In the genomic region with DNA sequence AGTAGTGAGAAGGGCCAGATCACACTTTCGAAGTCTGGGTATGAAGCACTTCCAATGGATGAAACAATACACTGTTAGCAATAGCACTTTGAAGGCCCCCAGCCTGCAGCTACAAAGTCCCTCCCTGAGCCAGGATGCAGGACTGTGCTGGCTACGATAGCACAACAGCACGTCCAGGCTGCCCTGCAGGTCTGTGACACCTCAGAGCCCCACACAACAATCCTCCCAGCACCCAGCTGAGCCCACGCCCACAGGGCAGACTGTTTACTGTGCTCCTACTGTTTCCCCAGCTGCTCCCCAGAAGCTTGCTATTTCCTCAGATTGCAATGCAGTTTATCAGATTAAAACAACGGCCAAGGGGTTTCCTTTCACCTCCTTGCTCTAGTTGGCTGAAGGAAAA, we compare ENCODE assay signal across 20 cellular contexts.
"Had no signal": no experiment of that assay in that cellular context is flagged by ENCODE, and none has a peak within 500 bp of the region (broad histone marks: within the 10 kb centered on the region; RNA-seq: fewer than 3 reads in every experiment).

No MANE protein-coding gene starts in this region.

- H3K4me3 Mint-ChIP-seq: activated CD4-positive, alpha-beta memory T cell treated with anti-CD3 and anti-CD28 coated beads for 36 hours; activated naive CD4-positive, alpha-beta T cell treated with anti-CD3 and anti-CD28 coated beads, Interleukin-2, amount 50 U/mL, for 24 hours; activated naive CD8-positive, alpha-beta T cell treated with anti-CD3 and anti-CD28 coated beads, Interleukin-2, amount 50 U/mL, for 24 hours; activated T-helper 1 cell treated with anti-CD3 and anti-CD28 coated beads, Interleukin-12 subunit alpha, Interleukin-12 subunit beta, Interleukin-2, Interleukin-4 antibody, amounts not matched to agents 30 ng/mL and 10 ng/mL and 1 ng/mL, durations not matched to agents 14 hours and 24 hours and 36 hours; dendritic cell treated with granulocyte-macrophage colony-stimulating factor and Interleukin-4, amounts not matched to agents 40 ng/mL and 50 ng/mL, for 4 days; naive thymus-derived CD8-positive, alpha-beta T cell; neural crest cell; stimulated activated naive CD8-positive, alpha-beta T cell treated with anti-CD3 and anti-CD28 coated beads, Interleukin-15, Interleukin-2, amounts not matched to agents 100 ng/mL and 50 ng/mL, for 24 hours; type B pancreatic cell had no signal

- H3K27ac Mint-ChIP-seq: activated CD4-positive, alpha-beta memory T cell treated with anti-CD3 and anti-CD28 coated beads for 36 hours; activated naive CD8-positive, alpha-beta T cell treated with anti-CD3 and anti-CD28 coated beads, Interleukin-2, amount 50 U/mL, for 24 hours; activated T-helper 1 cell treated with anti-CD3 and anti-CD28 coated beads, Interleukin-12 subunit alpha, Interleukin-12 subunit beta, Interleukin-2, Interleukin-4 antibody, amounts not matched to agents 30 ng/mL and 10 ng/mL and 1 ng/mL, durations not matched to agents 14 hours and 24 hours and 36 hours; dendritic cell treated with granulocyte-macrophage colony-stimulating factor and Interleukin-4, amounts not matched to agents 40 ng/mL and 50 ng/mL, for 4 days; naive thymus-derived CD8-positive, alpha-beta T cell; stimulated activated naive CD8-positive, alpha-beta T cell treated with anti-CD3 and anti-CD28 coated beads, Interleukin-15, Interleukin-2, amounts not matched to agents 100 ng/mL and 50 ng/mL, for 24 hours; type B pancreatic cell had no signal

- H3K9me3 ChIP-seq: esophagus muscularis mucosa, vagina had no signal

- H3K36me3 ChIP-seq: esophagus muscularis mucosa, heart left ventricle, vagina had no signal

- H3K27ac ChIP-seq: esophagus muscularis mucosa, foreskin keratinocyte, heart left ventricle, vagina, VCaP had no signal

- H3K9me3 Mint-ChIP-seq: activated T-helper 1 cell treated with anti-CD3 and anti-CD28 coated beads, Interleukin-12 subunit alpha, Interleukin-12 subunit beta, Interleukin-2, Interleukin-4 antibody, amounts not matched to agents 30 ng/mL and 10 ng/mL and 1 ng/mL, durations not matched to agents 14 hours and 24 hours and 36 hours; dendritic cell treated with granulocyte-macrophage colony-stimulating factor and Interleukin-4, amounts not matched to agents 40 ng/mL and 50 ng/mL, for 4 days; neural crest cell; stimulated activated naive CD8-positive, alpha-beta T cell treated with anti-CD3 and anti-CD28 coated beads, Interleukin-15, Interleukin-2, amounts not matched to agents 100 ng/mL and 50 ng/mL, for 24 hours; type B pancreatic cell had no signal

- H3K36me3 Mint-ChIP-seq: activated CD4-positive, alpha-beta memory T cell treated with anti-CD3 and anti-CD28 coated beads for 36 hours; activated naive CD4-positive, alpha-beta T cell treated with anti-CD3 and anti-CD28 coated beads, Interleukin-2, amount 50 U/mL, for 24 hours; naive thymus-derived CD8-positive, alpha-beta T cell; type B pancreatic cell had no signal

- ATAC-seq: activated naive CD8-positive, alpha-beta T cell treated with anti-CD3 and anti-CD28 coated beads, Interleukin-2, amount 50 U/mL, for 24 hours; foreskin keratinocyte; heart left ventricle; naive thymus-derived CD8-positive, alpha-beta T cell; right cardiac atrium had no signal

- H3K4me1 Mint-ChIP-seq: activated naive CD4-positive, alpha-beta T cell treated with anti-CD3 and anti-CD28 coated beads, Interleukin-2, amount 50 U/mL, for 24 hours; activated naive CD8-positive, alpha-beta T cell treated with anti-CD3 and anti-CD28 coated beads, Interleukin-2, amount 50 U/mL, for 24 hours; naive thymus-derived CD8-positive, alpha-beta T cell; neural crest cell had no signal

- H3K4me3 ChIP-seq: esophagus muscularis mucosa, heart left ventricle, vagina had no signal

- DNase-seq: activated CD4-positive, alpha-beta memory T cell treated with anti-CD3 and anti-CD28 coated beads for 36 hours; activated CD4-positive, alpha-beta T cell treated with anti-CD3 and anti-CD28 coated beads for 48 hours; activated CD8-positive, alpha-beta memory T cell treated with anti-CD3 and anti-CD28 coated beads, Interleukin-2, amount 50 U/mL, for 4 hours; activated naive CD8-positive, alpha-beta T cell treated with anti-CD3 and anti-CD28 coated beads, Interleukin-2, amount 50 U/mL, for 24 hours; activated T-cell treated with anti-CD3 and anti-CD28 coated beads, Interleukin-2, amount 50 U/mL, for 1 hour; foreskin keratinocyte; heart left ventricle; naive thymus-derived CD8-positive, alpha-beta T cell; right cardiac atrium; stimulated activated CD4-positive, alpha-beta T cell treated with anti-CD3 and anti-CD28 coated beads, Interleukin-15, amount 100 ng/mL, for 24 hours; T-helper 9 cell had no signal

- H3K27me3 ChIP-seq: vagina had no signal

- H3K4me1 ChIP-seq: esophagus muscularis mucosa, foreskin keratinocyte, heart left ventricle, vagina had no signal
